30 cellular contexts compared by ENCODE assay signal in the genomic region with DNA sequence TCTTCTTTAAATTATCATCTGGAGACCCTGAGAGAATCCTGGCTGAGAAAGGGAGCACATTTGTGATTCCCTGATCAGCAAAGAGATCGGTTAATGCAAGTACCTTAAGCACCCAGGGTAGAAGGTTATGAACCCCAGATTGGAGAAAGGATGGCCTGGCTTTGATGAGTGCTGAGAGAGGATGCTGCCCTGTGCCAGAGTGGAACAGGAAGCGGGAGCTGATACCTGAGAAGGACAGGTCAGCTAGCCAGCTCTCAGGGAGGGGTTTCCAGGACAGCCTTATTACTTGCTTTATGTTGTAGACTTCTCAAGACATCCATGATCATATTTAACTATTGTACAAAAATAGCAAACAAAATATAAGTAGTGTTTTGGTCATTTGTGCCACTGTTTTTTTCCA.
"Had no signal": no experiment of that assay in that cellular context is flagged by ENCODE, and none has a peak within 500 bp of the region (broad histone marks: within the 10 kb centered on the region; RNA-seq: fewer than 3 reads in every experiment).

No MANE protein-coding gene starts in this region.

- DNase-seq: activated CD4-positive, alpha-beta memory T cell treated with anti-CD3 and anti-CD28 coated beads, Interleukin-2, amount 10 ng/mL, durations not matched to agents 7 days and 5 days; activated CD4-positive, alpha-beta T cell treated with anti-CD3 and anti-CD28 coated beads for 1 hour; activated CD4-positive, alpha-beta T cell treated with anti-CD3 and anti-CD28 coated beads for 36 hours; activated CD4-positive, alpha-beta T cell treated with anti-CD3 and anti-CD28 coated beads for 48 hours; activated CD4-positive, alpha-beta T cell treated with anti-CD3 and anti-CD28 coated beads, Interleukin-2, amount 10 ng/mL, durations not matched to agents 7 days and 5 days; activated CD4-positive, alpha-beta T cell treated with anti-CD3 and anti-CD28 coated beads, Interleukin-2, amount 50 U/mL, for 48 hours; activated CD4-positive, CD25-positive, alpha-beta regulatory T cell; activated CD8-positive, alpha-beta memory T cell treated with anti-CD3 and anti-CD28 coated beads for 24 hours; activated CD8-positive, alpha-beta memory T cell treated with anti-CD3 and anti-CD28 coated beads, Interleukin-2, amount 10 ng/mL, durations not matched to agents 7 days and 5 days; activated CD8-positive, alpha-beta memory T cell treated with anti-CD3 and anti-CD28 coated beads, Interleukin-2, amount 50 U/mL, for 48 hours; activated CD8-positive, alpha-beta T cell treated with anti-CD3 and anti-CD28 coated beads, Interleukin-2, amount 10 ng/mL, durations not matched to agents 7 days and 5 days; activated effector memory CD4-positive, alpha-beta T cell treated with Interleukin-2 at 50 U/mL for 16 hours; activated gamma-delta T cell; activated naive CD4-positive, alpha-beta T cell treated with anti-CD3 and anti-CD28 coated beads, Interleukin-2, amount 10 ng/mL, durations not matched to agents 7 days and 5 days; activated naive CD4-positive, alpha-beta T cell treated with Interleukin-2 at 50 U/mL for 16 hours; activated naive CD8-positive, alpha-beta T cell treated with anti-CD3 and anti-CD28 coated beads, Interleukin-2, amount 10 ng/mL, durations not matched to agents 7 days and 5 days; activated naive CD8-positive, alpha-beta T cell treated with anti-CD3 and anti-CD28 coated beads, Interleukin-2, amount 50 U/mL, for 24 hours; activated T-cell treated with anti-CD3 and anti-CD28 coated beads, Interleukin-2, amount 50 U/mL, for 24 hours; activated T-cell treated with anti-CD3 and anti-CD28 coated beads, Interleukin-2, amount 50 U/mL, for 48 hours; aorta; body of pancreas; brain microvascular endothelial cell; central memory CD4-positive, alpha-beta T cell; colonic mucosa; T-helper 1 cell; T-helper 2 cell; T-helper 9 cell had no signal

- H3K4me1 ChIP-seq: body of pancreas, breast epithelium, colonic mucosa had no signal

- H3K27me3 ChIP-seq: body of pancreas, brain microvascular endothelial cell, breast epithelium, colonic mucosa had no signal

- H3K4me3 ChIP-seq: body of pancreas, breast epithelium, colonic mucosa had no signal

- FAIRE-seq: astrocyte had no signal

- H3K36me3 ChIP-seq: brain microvascular endothelial cell, breast epithelium, colonic mucosa had no signal

- H3K27ac ChIP-seq: body of pancreas, brain microvascular endothelial cell, breast epithelium, colonic mucosa had no signal

- H3K9me3 ChIP-seq: body of pancreas, breast epithelium, colonic mucosa had no signal

- ATAC-seq: activated CD4-positive, alpha-beta T cell treated with anti-CD3 and anti-CD28 coated beads for 36 hours; activated CD4-positive, CD25-positive, alpha-beta regulatory T cell treated with anti-CD3 and anti-CD28 coated beads, Interleukin-2, amount 50 U/mL, for 24 hours; activated CD8-positive, alpha-beta memory T cell treated with anti-CD3 and anti-CD28 coated beads, Interleukin-2, amount 10 ng/mL, durations not matched to agents 7 days and 5 days; activated CD8-positive, alpha-beta T cell treated with anti-CD3 and anti-CD28 coated beads, Interleukin-2, amount 10 ng/mL, durations not matched to agents 7 days and 5 days; activated naive CD8-positive, alpha-beta T cell treated with anti-CD3 and anti-CD28 coated beads, Interleukin-2, amount 50 U/mL, for 24 hours; body of pancreas had no signal
